In the genomic region with DNA sequence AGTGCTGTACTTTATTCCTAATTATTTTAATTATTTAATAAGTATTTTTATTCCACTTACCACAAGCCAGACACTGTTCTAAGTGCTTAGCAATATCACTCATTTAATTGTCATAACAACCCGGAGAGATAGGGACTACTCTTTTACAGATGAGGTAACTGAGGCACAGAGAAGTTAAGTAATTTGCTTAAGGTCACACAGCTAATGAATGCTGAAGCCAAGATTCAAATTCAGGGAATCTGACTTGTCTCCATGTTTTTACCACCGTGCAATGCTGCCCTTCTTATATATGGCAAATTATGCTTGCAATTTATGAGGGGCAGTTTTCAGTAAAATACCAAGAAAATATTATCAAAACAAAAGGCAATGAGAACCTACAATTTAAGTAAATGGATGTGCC, we compare ENCODE assay signal across 9 cellular contexts.
"Had no signal": no experiment of that assay in that cellular context is flagged by ENCODE, and none has a peak within 500 bp of the region (broad histone marks: within the 10 kb centered on the region; RNA-seq: fewer than 3 reads in every experiment).

No MANE protein-coding gene starts in this region.

- H3K4me3 Mint-ChIP-seq: H9, HFFc6, IgD-negative memory B cell had no signal

- H3K27ac ChIP-seq: GM23248, HL-60 had no signal

- H3K27ac Mint-ChIP-seq: HFFc6, IgD-negative memory B cell had no signal

- DNase-seq: GM23248, GOT3, H9, HCEC 1CT, HFFc6, KG1 had no signal

- H3K36me3 Mint-ChIP-seq: IgD-negative memory B cell had no signal

- FAIRE-seq: H54 had no signal

- H3K4me3 ChIP-seq: GM23248 had no signal

- H3K9me3 Mint-ChIP-seq: HFFc6, IgD-negative memory B cell had no signal

- H2AFZ ChIP-seq: GM23248 had no signal

- H3K9ac ChIP-seq: GM23248 had no signal
